In genomic region chr2:178105566-178105965, GRCh38 we compare ENCODE assay signal across 17 cellular contexts. TPM values are rescaled to one million over a fixed set of nuclear protein-coding genes. Genes with fewer than 3 reads are reported as not detected.
"Had no signal": no experiment of that assay in that cellular context is flagged by ENCODE, and none has a peak within 500 bp of the region (broad histone marks: within the 10 kb centered on the region; RNA-seq: fewer than 3 reads in every experiment).

No MANE protein-coding gene starts in this region.

- ATAC-seq: activated CD4-positive, alpha-beta T cell treated with anti-CD3 and anti-CD28 coated beads for 36 hours; effector memory CD8-positive, alpha-beta T cell; naive thymus-derived CD8-positive, alpha-beta T cell; sciatic nerve; stimulated activated memory B cell treated with anti-CD40 and anti-IgM and Interleukin-4, amounts not matched to agents 10 μg/mL and 1 μg/mL and 100 μg/mL, for 72 hours; WTC11 had no signal

- H3K4me1 ChIP-seq: parathyroid adenoma had no signal

- H3K4me2 ChIP-seq: smooth muscle cell had no signal

- DNase-seq: activated CD4-positive, alpha-beta T cell treated with anti-CD3 and anti-CD28 coated beads for 36 hours; activated CD4-positive, alpha-beta T cell treated with anti-CD3 and anti-CD28 coated beads, Interleukin-2, amount 50 U/mL, for 48 hours; activated naive CD4-positive, alpha-beta T cell; activated naive CD8-positive, alpha-beta T cell treated with anti-CD3 and anti-CD28 coated beads for 36 hours; activated T-cell treated with anti-CD3 and anti-CD28 coated beads for 4 hours; amniotic stem cell; effector memory CD8-positive, alpha-beta T cell; immature natural killer cell; kidney glomerular epithelial cell; mesendoderm; naive thymus-derived CD8-positive, alpha-beta T cell; stimulated activated CD4-positive, alpha-beta T cell treated with anti-CD3 and anti-CD28 coated beads, Interleukin-4, amount 100 ng/mL, for 4 hours had no signal

- H3K27ac ChIP-seq: parathyroid adenoma had no signal

- H3K79me2 ChIP-seq: parathyroid adenoma had no signal

- H2AFZ ChIP-seq: parathyroid adenoma had no signal

- H3K9ac ChIP-seq: parathyroid adenoma had no signal

- H3K4me3 ChIP-seq: smooth muscle cell had no signal

RNA-seq across cellular contexts. Expression of gene PDE11A, which starts 33.0 kb away (rescaled TPM):
- total RNA-seq: naive thymus-derived CD8-positive, alpha-beta T cell had no signal
- polyA plus RNA-seq: immature natural killer cell; naive thymus-derived CD8-positive, alpha-beta T cell; smooth muscle cell had no signal
